ENCODE assay signal across 10 cellular contexts in the genomic region with DNA sequence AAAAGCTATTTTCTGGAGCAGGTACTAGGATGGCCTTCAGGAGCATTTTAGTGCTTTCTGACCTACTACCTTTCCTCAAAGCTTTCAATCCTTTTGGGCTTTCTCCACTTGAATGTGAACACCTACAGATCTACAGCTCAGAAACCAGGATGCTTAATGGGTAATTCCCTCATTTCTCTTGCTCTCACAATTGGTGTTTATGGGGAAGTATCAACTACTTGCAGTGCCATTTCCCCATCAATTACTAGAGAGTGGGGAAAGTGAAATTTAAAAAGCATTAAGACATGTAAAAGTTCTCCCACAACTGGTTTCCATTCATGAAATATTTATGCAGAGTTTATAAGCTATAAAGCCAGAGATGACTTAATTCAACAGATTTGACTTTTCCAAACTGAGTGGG. TPM values are rescaled to one million over a fixed set of nuclear protein-coding genes. Genes with fewer than 3 reads are reported as not detected.
DNase-seq lines count a peak whose midpoint lies in the region; ATAC-seq and TF ChIP-seq lines count a peak whose summit lies in the region.
"Had no signal": no experiment of that assay in that cellular context is flagged by ENCODE, and none has a peak within 500 bp of the region (broad histone marks: within the 10 kb centered on the region; RNA-seq: fewer than 3 reads in every experiment).

No MANE protein-coding gene starts in this region.

- H3K4me1 ChIP-seq in HAP-1: peaks cover 11% of the 10 kb centered on the region; the same call in 1 of the 2 replicates
- H3K4me1 ChIP-seq in ascending aorta: peaks cover 9 to 18% of the 10 kb centered on the region in 2 donors
- H3K4me1 ChIP-seq in mesodermal cell (ENCODE audit: control insufficient read depth, insufficient read depth, low read length, poor library complexity, severe bottlenecking): peaks cover 13% of the 10 kb centered on the region
- peaks cover 0 to 51% (median 24%) of the 10 kb centered on the region in 3 donors for H3K4me1 ChIP-seq in gastroesophageal sphincter

- no peak overlapping the region for H3K27ac ChIP-seq in ascending aorta
- H3K27ac ChIP-seq in mesodermal cell (ENCODE audit: low read depth, low read length, severe bottlenecking): no peak overlapping the region
- peak overlapping the region in 2 of 4 donors; percentile 100 for H3K27ac ChIP-seq in gastroesophageal sphincter

- no peak for TF ChIP-seq CTCF in AG04449 (IDR thresholded peaks at IDR 0.05; ENCODE audit: insufficient read depth, low read length, missing control alignments)
- no peak for TF ChIP-seq CTCF in ascending aorta (IDR thresholded peaks at IDR 0.05)
- no peak for TF ChIP-seq CTCF in gastroesophageal sphincter (IDR thresholded peaks at IDR 0.05)
- no peak for TF ChIP-seq CTCF in GM10248 (IDR thresholded peaks at IDR 0.05; ENCODE audit: control extremely low read depth, extremely low read depth, low read depth, missing control alignments)

- intact Hi-C loops in ascending aorta (cut with DNase I): loop anchor here (10.0 kb wide), 1 partner anchor 502 kb away; no protein-coding TSS in a partner anchor

- no peak for ATAC-seq in gastroesophageal sphincter
- ATAC-seq: left lung had no signal

- no peak for TF ChIP-seq EP300 in gastroesophageal sphincter (IDR thresholded peaks at IDR 0.05)

- POLR2A ChIA-PET in AG04449 (lab: Yijun Ruan, JAX): no interaction called here
- POLR2A ChIA-PET in GM10248 (lab: Yijun Ruan, JAX): interaction anchor here (0.6 kb wide), 1 partner anchor 22 kb away, joined by 3 read pairs; no protein-coding TSS in a partner anchor

- DNase-seq in AG04449 (ENCODE audit: low read depth, low spot score): no peak
- no peak for DNase-seq in HAP-1 (ENCODE audit: low spot score in 2 of 2)
- DNase-seq in ascending aorta (ENCODE audit: low spot score in 2 of 2): no peak
- no peak for DNase-seq in NCI-H1105 treated with DMSO at 0.1 percent for 48 hours (lab: John Stamatoyannopoulos, UW)
- DNase-seq in Ammon's horn (ENCODE audit: low spot score): no peak
- DNase-seq in GM10248 (ENCODE audit: extremely low spot score): no peak
- DNase-seq: left lung, tibial artery had no signal

- peaks cover 13% of the 10 kb centered on the region for H3K36me3 ChIP-seq in HAP-1 (replicated peaks)
- no peaks in the 10 kb centered on the region for H3K36me3 ChIP-seq in ascending aorta
- H3K36me3 ChIP-seq in mesodermal cell (ENCODE audit: control insufficient read depth, insufficient read depth, low read length): peaks cover 42% of the 10 kb centered on the region
- H3K36me3 ChIP-seq in gastroesophageal sphincter: no peaks in the 10 kb centered on the region
- H3K36me3 ChIP-seq: tibial artery had no signal

- no peaks in the 10 kb centered on the region for H3K27me3 ChIP-seq in HAP-1 (ENCODE audit: low read depth)
- no peaks in the 10 kb centered on the region for H3K27me3 ChIP-seq in ascending aorta
- no peaks in the 10 kb centered on the region for H3K27me3 ChIP-seq in gastroesophageal sphincter
- H3K27me3 ChIP-seq: left lung, tibial artery had no signal

- H3K9me3 ChIP-seq in HAP-1: no peaks in the 10 kb centered on the region
- H3K9me3 ChIP-seq in ascending aorta: no peaks in the 10 kb centered on the region
- no peaks in the 10 kb centered on the region for H3K9me3 ChIP-seq in mesodermal cell (ENCODE audit: control insufficient read depth, low read length)
- no peaks in the 10 kb centered on the region for H3K9me3 ChIP-seq in gastroesophageal sphincter
- H3K9me3 ChIP-seq: left lung, tibial artery had no signal

- in situ Hi-C loops in HAP-1 (cut with MboI; ENCODE audit: low sequenced_read_pairs): no loop called here

- peak overlapping the region; percentile 77 for H3K4me3 ChIP-seq in AG04449 (ENCODE audit: low read depth, low read length)
- H3K4me3 ChIP-seq in HAP-1: peak overlapping the region; percentile 65
- H3K4me3 ChIP-seq in ascending aorta: peak overlapping the region; percentile 83 to 100
- peak overlapping the region; percentile 90 for H3K4me3 ChIP-seq in mesodermal cell (ENCODE audit: extremely low read depth, insufficient read depth, low read length, poor library complexity, severe bottlenecking)
- peak overlapping the region in 1 of 2 donors; percentile 100 for H3K4me3 ChIP-seq in gastroesophageal sphincter

- no peak for TF ChIP-seq POLR2A in gastroesophageal sphincter (IDR thresholded peaks at IDR 0.05)

- CTCF ChIA-PET in AG04449 (lab: Yijun Ruan, JAX): interaction anchor here (0.6 to 7.5 kb wide), 5 partner anchors 8 to 254 kb away, joined by 3 to 53 read pairs (median 3); no protein-coding TSS in a partner anchor
- CTCF ChIA-PET in GM10248 (lab: Yijun Ruan, JAX): interaction anchor here (1.0 to 6.0 kb wide), 9 partner anchors 9 to 129 kb away, joined by 3 to 48 read pairs (median 5); no protein-coding TSS in a partner anchor

RNA-seq across cellular contexts. Expression of gene YY1, which starts 2.1 kb away (rescaled TPM):
- total RNA-seq in ascending aorta (42.4 TPM), gastroesophageal sphincter (10 to 100 TPM; 55.1 to 76.3 (median 62.5) TPM)
- polyA plus RNA-seq in mesodermal cell (2013, experiment 1 of 2): 76.3 TPM
- polyA plus RNA-seq in mesodermal cell (2013, experiment 2 of 2): 79.0 TPM
